Comparison of ENCODE assay signal across 15 cellular contexts in the genomic region with DNA sequence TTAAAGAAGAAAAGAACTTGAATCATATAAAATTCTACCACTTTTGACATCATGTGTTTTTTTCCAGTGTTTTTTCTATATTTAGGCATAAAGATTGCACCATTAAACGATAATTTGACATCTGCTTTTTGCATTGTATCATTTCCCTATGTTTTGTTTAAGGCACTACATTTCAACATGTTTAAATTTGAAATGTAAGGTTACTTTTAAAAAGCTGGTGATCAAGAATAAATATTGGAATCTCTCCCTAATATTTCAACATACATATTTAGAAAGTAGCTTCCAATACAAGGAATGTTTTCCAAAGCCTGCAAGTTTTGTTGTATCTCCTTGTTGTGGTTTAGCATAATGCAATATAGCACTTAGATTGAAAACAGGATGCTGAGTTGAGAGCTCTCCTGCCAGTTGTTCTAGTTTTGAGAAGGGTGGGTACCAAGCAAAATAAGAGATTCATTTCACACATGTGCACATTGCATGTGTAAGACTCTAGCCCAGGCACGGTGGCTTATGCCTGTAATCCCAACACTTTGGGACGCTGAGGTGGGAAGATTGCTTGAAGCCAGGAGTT.
DNase-seq lines count a peak whose midpoint lies in the region; ATAC-seq, FAIRE-seq and TF ChIP-seq lines count a peak whose summit lies in the region.
"Had no signal": no experiment of that assay in that cellular context is flagged by ENCODE, and none has a peak within 500 bp of the region (broad histone marks: within the 10 kb centered on the region; RNA-seq: fewer than 3 reads in every experiment).

No MANE protein-coding gene starts in this region.

- H3K4me1 ChIP-seq in PC-9 (replicated peaks; ENCODE audit: insufficient read depth) (peaks cover 76% of the 10 kb centered on the region), endothelial cell of umbilical vein (ENCODE audit: control insufficient read depth, extremely low read depth, insufficient read depth, low read length) (peaks cover 62% of the 10 kb centered on the region), smooth muscle cell (ENCODE audit: low read depth) (no peaks in the 10 kb centered on the region)
- peaks cover 27% of the 10 kb centered on the region for H3K4me1 ChIP-seq in CD8-positive, alpha-beta T cell (ENCODE audit: insufficient read depth, low read length)

- H3K4me2 ChIP-seq in PC-9 = peak overlapping the region; percentile 64; the same call in 1 of the 2 replicates
- peak overlapping the region; percentile 19 for H3K4me2 ChIP-seq in endothelial cell of umbilical vein (ENCODE audit: insufficient read depth, low read length)
- H3K4me2 ChIP-seq in smooth muscle cell = peak overlapping the region; percentile 21

- H3K4me3 ChIP-seq in PC-9 = no peak overlapping the region
- no peak overlapping the region for H3K4me3 ChIP-seq in endothelial cell of umbilical vein (replicated peaks in 1 of 3; ENCODE audit: insufficient read depth in 1 of 3, low read depth in 1 of 3, low read length in 3 of 3)
- H3K4me3 ChIP-seq in smooth muscle cell = no peak overlapping the region
- no peak overlapping the region for H3K4me3 ChIP-seq in CD8-positive, alpha-beta T cell (ENCODE audit: low read depth, low read length)

- H3F3A ChIP-seq in PC-9 (ENCODE audit: insufficient read depth, low read depth) (peaks cover 48% of the 10 kb centered on the region), smooth muscle cell (ENCODE audit: low read depth) (peaks cover 6% of the 10 kb centered on the region)

- no peaks in the 10 kb centered on the region for H3K9me3 Mint-ChIP-seq in activated naive CD4-positive, alpha-beta T cell treated with anti-CD3 and anti-CD28 coated beads for 36 hours
- no peaks in the 10 kb centered on the region for H3K9me3 Mint-ChIP-seq in CD8-positive, alpha-beta T cell

- H3K36me3 ChIP-seq in PC-9 (ENCODE audit: low read depth) (peaks cover 5% of the 10 kb centered on the region; the same call in 1 of the 2 replicates), endothelial cell of umbilical vein (ENCODE audit: control insufficient read depth in 2 of 2, extremely low read depth in 1 of 2, insufficient read depth in 2 of 2, low read length in 2 of 2) (peaks cover 2 to 18% of the 10 kb centered on the region in 2 experiments), smooth muscle cell (ENCODE audit: low read depth) (no peaks in the 10 kb centered on the region)
- no peaks in the 10 kb centered on the region for H3K36me3 ChIP-seq in CD8-positive, alpha-beta T cell (ENCODE audit: insufficient read depth, low read length)

- FAIRE-seq in endothelial cell of umbilical vein (lab: Jason Lieb, UNC) = peak; percentile 48
- FAIRE-seq: GM12892 had no signal

- dilution Hi-C loops in endothelial cell of umbilical vein (cut with MboI; ENCODE audit: extremely low pct_ligation_motif_present, low sequenced_read_pairs) = no loop called here

- no peak for ATAC-seq in CD8-positive, alpha-beta T cell
- ATAC-seq in HG03432 (IDR thresholded peaks at IDR 0.05; ENCODE audit: unreplicated experiment) = no peak

- no peak for TF ChIP-seq POLR2A in endothelial cell of umbilical vein (IDR thresholded peaks at IDR 0.05; ENCODE audit: low read depth, low read length)

- H3K4me1 Mint-ChIP-seq in activated naive CD4-positive, alpha-beta T cell treated with anti-CD3 and anti-CD28 coated beads for 36 hours (ENCODE audit: low read depth) = peaks cover 49% of the 10 kb centered on the region
- peaks cover 17% of the 10 kb centered on the region for H3K4me1 Mint-ChIP-seq in CD8-positive, alpha-beta T cell (ENCODE audit: low read depth)

- peak overlapping the region; percentile 70 for H3K27ac Mint-ChIP-seq in activated naive CD4-positive, alpha-beta T cell treated with anti-CD3 and anti-CD28 coated beads for 36 hours
- H3K27ac Mint-ChIP-seq in CD8-positive, alpha-beta T cell = no peak overlapping the region

- intact Hi-C loops in activated naive CD4-positive, alpha-beta T cell treated with anti-CD3 and anti-CD28 coated beads for 36 hours (cut with micrococcal nuclease) = loop anchor here (5.0 kb wide), 1 partner anchor 296 kb away; no protein-coding TSS in a partner anchor
- intact Hi-C loops in PC-9 (cut with micrococcal nuclease; ENCODE audit: unreplicated experiment) = no loop called here
- intact Hi-C loops in endothelial cell of umbilical vein (cut with micrococcal nuclease) = no loop called here
- intact Hi-C loops in CD8-positive, alpha-beta T cell (cut with DNase I, micrococcal nuclease) = no loop called here

- 76% methylated on average over 3 of the region's 3 CpGs for WGBS in smooth muscle cell (ENCODE audit: low lambda C conversion rate)

- H3K27me3 Mint-ChIP-seq in activated naive CD4-positive, alpha-beta T cell treated with anti-CD3 and anti-CD28 coated beads for 36 hours (ENCODE audit: low read depth) = no peaks in the 10 kb centered on the region
- H3K27me3 Mint-ChIP-seq in CD8-positive, alpha-beta T cell (ENCODE audit: low read depth) = no peaks in the 10 kb centered on the region

- TF ChIP-seq CTCF in PC-9 (conservative IDR thresholded peaks at IDR 0.05) (no peak), endothelial cell of umbilical vein (IDR thresholded peaks at IDR 0.05; ENCODE audit: extremely low read depth in 1 of 2, insufficient read depth in 1 of 2, low read depth in 1 of 2, low read length in 2 of 2) (no peak), smooth muscle cell (IDR thresholded peaks at IDR 0.05; ENCODE audit: borderline replicate concordance, insufficient read depth, poor library complexity, severe bottlenecking) (no peak), GM13976 (IDR thresholded peaks at IDR 0.05; ENCODE audit: borderline replicate concordance, control extremely low read depth, extremely low read depth, insufficient read depth, missing control alignments) (no peak)
- TF ChIP-seq CTCF in CD8-positive, alpha-beta T cell (IDR thresholded peaks at IDR 0.05) = no peak

- no peaks in the 10 kb centered on the region for H3K9me1 ChIP-seq in endothelial cell of umbilical vein (replicated peaks; ENCODE audit: control insufficient read depth, extremely low read depth, insufficient read depth, low read length)

- H3K9ac ChIP-seq in endothelial cell of umbilical vein (replicated peaks; ENCODE audit: extremely low read depth, insufficient read depth, low read length) (peak overlapping the region; percentile 61), smooth muscle cell (ENCODE audit: low read depth) (peak overlapping the region; percentile 44)

- in situ Hi-C loops in GM13976 (cut with MboI; ENCODE audit: low sequenced_read_pairs, unreplicated experiment) = no loop called here

- no peaks in the 10 kb centered on the region for H3K9me2 ChIP-seq in PC-9 (ENCODE audit: insufficient read depth)

- peak; percentile 21 for DNase-seq in activated naive CD4-positive, alpha-beta T cell treated with anti-CD3 and anti-CD28 coated beads for 36 hours
- no peak for DNase-seq in activated naive CD4-positive, alpha-beta T cell (lab: John Stamatoyannopoulos, UW)
- DNase-seq in PC-9 = no peak
- DNase-seq in endothelial cell of umbilical vein (ENCODE audit: low read depth, low spot score) = no peak
- DNase-seq in smooth muscle cell (lab: John Stamatoyannopoulos, UW; ENCODE audit: unreplicated experiment) = no peak
- DNase-seq in CD8-positive, alpha-beta T cell = no peak
- DNase-seq in GM13976 (ENCODE audit: low spot score) = no peak
- DNase-seq: DMS79; effector CD8-positive, alpha-beta T cell; hippocampal formation; KG1; NCI-H2029 treated with DMSO at 0.1 percent for 48 hours; NK-92 treated with Interleukin-12 subunit alpha and Interleukin-12 subunit beta, amount 100 ng/mL, for 24 hours had no signal

- H3K27ac ChIP-seq in PC-9 (peak overlapping the region; percentile 95), endothelial cell of umbilical vein (ENCODE audit: insufficient read depth, low read depth, low read length) (peak overlapping the region; percentile 88), smooth muscle cell (ENCODE audit: low read depth) (peak overlapping the region; percentile 76)
- no peak overlapping the region for H3K27ac ChIP-seq in CD8-positive, alpha-beta T cell (ENCODE audit: low read depth, low read length)

- no peaks in the 10 kb centered on the region for H4K20me1 ChIP-seq in PC-9 (ENCODE audit: insufficient read depth)
- H4K20me1 ChIP-seq in endothelial cell of umbilical vein (replicated peaks; ENCODE audit: control insufficient read depth, extremely low read depth, insufficient read depth, low read length) = no peaks in the 10 kb centered on the region
- no peaks in the 10 kb centered on the region for H4K20me1 ChIP-seq in smooth muscle cell (ENCODE audit: low read depth)

- H2AFZ ChIP-seq in PC-9 (no peak overlapping the region), endothelial cell of umbilical vein (ENCODE audit: low read depth, low read length) (no peak overlapping the region), smooth muscle cell (ENCODE audit: low read depth) (no peak overlapping the region)

- POLR2A ChIA-PET in PC-9 (lab: Charles Lee; ENCODE audit: unreplicated experiment) = no interaction called here
- POLR2A ChIA-PET in endothelial cell of umbilical vein (lab: Charles Lee) = interaction anchor here (1.2 to 2.6 kb wide), 2 partner anchors 17 to 19 kb away, joined by 3 to 7 read pairs; no protein-coding TSS in a partner anchor
- POLR2A ChIA-PET in CD8-positive, alpha-beta T cell (lab: Charles Lee) = interaction anchor here (0.7 to 1.4 kb wide), 3 partner anchors 28 to 294 kb away, joined by 3 to 4 read pairs (median 3); no protein-coding TSS in a partner anchor

- peaks cover 23% of the 10 kb centered on the region for H3K36me3 Mint-ChIP-seq in activated naive CD4-positive, alpha-beta T cell treated with anti-CD3 and anti-CD28 coated beads for 36 hours (ENCODE audit: low read depth)
- H3K36me3 Mint-ChIP-seq in CD8-positive, alpha-beta T cell = peaks cover 38% of the 10 kb centered on the region

- CTCF ChIA-PET in activated naive CD4-positive, alpha-beta T cell treated with anti-CD3 and anti-CD28 coated beads for 36 hours (lab: Charles Lee) = interaction anchor here (1.4 to 2.2 kb wide), 4 partner anchors 12 to 723 kb away, joined by 4 to 12 read pairs (median 8); no protein-coding TSS in a partner anchor
- CTCF ChIA-PET in PC-9 (lab: Charles Lee) = interaction anchor here (0.7 to 1.3 kb wide), 2 partner anchors 14 to 55 kb away, joined by 3 read pairs; no protein-coding TSS in a partner anchor
- CTCF ChIA-PET in endothelial cell of umbilical vein (lab: Charles Lee) = interaction anchor here (0.6 to 9.3 kb wide), 9 partner anchors 12 to 224 kb away, joined by 3 to 83 read pairs (median 7); no protein-coding TSS in a partner anchor
- CTCF ChIA-PET in CD8-positive, alpha-beta T cell (lab: Charles Lee) = interaction anchor here (0.5 to 1.8 kb wide), 5 partner anchors 12 to 724 kb away, joined by 3 to 5 read pairs (median 4); no protein-coding TSS in a partner anchor

- H3K4me3 Mint-ChIP-seq in activated naive CD4-positive, alpha-beta T cell treated with anti-CD3 and anti-CD28 coated beads for 36 hours = no peak overlapping the region
- no peak overlapping the region for H3K4me3 Mint-ChIP-seq in CD8-positive, alpha-beta T cell

- H3K27me3 ChIP-seq in PC-9 (ENCODE audit: insufficient read depth, low read depth) = no peaks in the 10 kb centered on the region
- H3K27me3 ChIP-seq in endothelial cell of umbilical vein (ENCODE audit: control insufficient read depth in 2 of 2, insufficient read depth in 2 of 2, low read length in 2 of 2) = no peaks in the 10 kb centered on the region
- no peaks in the 10 kb centered on the region for H3K27me3 ChIP-seq in smooth muscle cell (ENCODE audit: low read depth)
- H3K27me3 ChIP-seq in CD8-positive, alpha-beta T cell (ENCODE audit: insufficient read depth, low read length) = no peaks in the 10 kb centered on the region

- H3K9me3 ChIP-seq in PC-9 (ENCODE audit: insufficient read depth, low read depth) (no peaks in the 10 kb centered on the region), endothelial cell of umbilical vein (replicated peaks; ENCODE audit: control insufficient read depth, insufficient read depth, low read length) (no peaks in the 10 kb centered on the region), smooth muscle cell (replicated peaks; ENCODE audit: low read depth) (no peaks in the 10 kb centered on the region)
- no peaks in the 10 kb centered on the region for H3K9me3 ChIP-seq in CD8-positive, alpha-beta T cell (ENCODE audit: low read length)

- H3K79me2 ChIP-seq in PC-9 (ENCODE audit: low read depth) (peaks cover 18% of the 10 kb centered on the region), endothelial cell of umbilical vein (ENCODE audit: control insufficient read depth, insufficient read depth, low read length) (peaks cover 11% of the 10 kb centered on the region), smooth muscle cell (ENCODE audit: low read depth) (no peaks in the 10 kb centered on the region)

- no TSS peak for BruUV-seq in PC-9 (replicated peaks; lab: Mats Ljungman, UMichigan)
- no TSS peak for BruUV-seq in endothelial cell of umbilical vein (replicated peaks; lab: Mats Ljungman, UMichigan)
